20 cellular contexts compared by ENCODE assay signal in genomic region chr12:92703777-92704176, GRCh38. TPM values are rescaled to one million over a fixed set of nuclear protein-coding genes. Genes with fewer than 3 reads are reported as not detected.
DNase-seq lines count a peak whose midpoint lies in the region; ATAC-seq, FAIRE-seq and TF ChIP-seq lines count a peak whose summit lies in the region.
"Had no signal": no experiment of that assay in that cellular context is flagged by ENCODE, and none has a peak within 500 bp of the region (broad histone marks: within the 10 kb centered on the region; RNA-seq: fewer than 3 reads in every experiment).

No MANE protein-coding gene starts in this region.

- peak overlapping the region; percentile 75 for H3K4me3 Mint-ChIP-seq in activated B cell treated with CpG ODN at 0.5 μM for 24 hours
- H3K4me3 Mint-ChIP-seq: HFFc6 had no signal

- H3K9me3 ChIP-seq in left lung (no peaks in the 10 kb centered on the region), sigmoid colon (no peaks in the 10 kb centered on the region)

- H3K9me3 Mint-ChIP-seq in activated B cell treated with CpG ODN at 0.5 μM for 24 hours = no peaks in the 10 kb centered on the region
- H3K9me3 Mint-ChIP-seq: HFFc6 had no signal

- intact Hi-C loops in activated B cell treated with CpG ODN at 0.5 μM for 24 hours (cut with micrococcal nuclease) = loop anchor here (1.0 to 10.0 kb wide), 2 partner anchors 109 to 241 kb away; no protein-coding TSS in a partner anchor
- intact Hi-C loops in left lung (cut with DNase I) = no loop called here
- intact Hi-C loops in sigmoid colon (cut with DNase I) = no loop called here

- no peak for TF ChIP-seq EP300 in sigmoid colon (IDR thresholded peaks at IDR 0.05)

- peaks cover 23% of the 10 kb centered on the region for H3K36me3 Mint-ChIP-seq in activated B cell treated with CpG ODN at 0.5 μM for 24 hours (ENCODE audit: low read depth)

- H3K27ac ChIP-seq in 22Rv1 (peak overlapping the region; percentile 82; the same call in 1 of the 2 replicates), left lung (no peak overlapping the region), sigmoid colon (no peak overlapping the region)

- no peaks in the 10 kb centered on the region for H3K27me3 Mint-ChIP-seq in activated B cell treated with CpG ODN at 0.5 μM for 24 hours

- POLR2A ChIA-PET in activated B cell treated with CpG ODN at 0.5 μM for 24 hours (lab: Charles Lee) = no interaction called here

- WGBS in sigmoid colon, 2 donors = 85 to 93% methylated on average over 4 of the region's 4 CpGs

- H3K36me3 ChIP-seq in left lung (no peaks in the 10 kb centered on the region), sigmoid colon (no peaks in the 10 kb centered on the region)

- H3K4me3 ChIP-seq in left lung (no peak overlapping the region), sigmoid colon (no peak overlapping the region)

- FAIRE-seq in GM18507 (lab: Jason Lieb, UNC) = peak; percentile 48

- CTCF ChIA-PET in activated B cell treated with CpG ODN at 0.5 μM for 24 hours (lab: Charles Lee) = no interaction called here

- no peaks in the 10 kb centered on the region for H3K27me3 ChIP-seq in left lung
- no peaks in the 10 kb centered on the region for H3K27me3 ChIP-seq in sigmoid colon

- TF ChIP-seq POLR2A in sigmoid colon (IDR thresholded peaks at IDR 0.05) = no peak

- peak overlapping the region; percentile 74 for H3K27ac Mint-ChIP-seq in activated B cell treated with CpG ODN at 0.5 μM for 24 hours
- H3K27ac Mint-ChIP-seq: HFFc6 had no signal

- DNase-seq in GM18507 (ENCODE audit: extremely low spot score, insufficient read length, low read depth) (no peak), activated B cell treated with CpG ODN at 0.5 μM for 24 hours (no peak), left lung (no peak), NCI-H1436 treated with DMSO at 0.1 percent for 48 hours (lab: John Stamatoyannopoulos, UW) (no peak), sigmoid colon (no peak), inferior parietal cortex (ENCODE audit: extremely low spot score) (no peak)
- DNase-seq: C1 segment of cervical spinal cord; EL; HFFc6; NCI-H146; NCI-H2081 treated with DMSO at 0.1 percent for 48 hours; NCI-H524 treated with DMSO at 0.1 percent for 48 hours; NK-92 treated with Interleukin-12 subunit alpha and Interleukin-12 subunit beta, amount 100 ng/mL, for 24 hours had no signal

- TF ChIP-seq CTCF in 22Rv1 (IDR thresholded peaks at IDR 0.05) (no peak), activated B cell treated with CpG ODN at 0.5 μM for 24 hours (IDR thresholded peaks at IDR 0.05) (no peak), left lung (IDR thresholded peaks at IDR 0.05) (no peak), sigmoid colon (IDR thresholded peaks at IDR 0.05) (no peak)

- ATAC-seq in activated B cell treated with CpG ODN at 0.5 μM for 24 hours (ENCODE audit: low read depth) = no peak
- ATAC-seq in left lung = peak; percentile 59
- ATAC-seq in HG03439 (IDR thresholded peaks at IDR 0.05; ENCODE audit: unreplicated experiment) = no peak

- peaks cover 38% of the 10 kb centered on the region for H3K4me1 Mint-ChIP-seq in activated B cell treated with CpG ODN at 0.5 μM for 24 hours

- no peaks in the 10 kb centered on the region for H3K4me1 ChIP-seq in left lung
- no peaks in the 10 kb centered on the region for H3K4me1 ChIP-seq in sigmoid colon

RNA-seq across cellular contexts. Expression of gene PLEKHG7, which starts 1.0 kb away (rescaled TPM):
- total RNA-seq in activated B cell treated with CpG ODN at 0.5 μM for 24 hours (3.4 and 4.1 TPM in 2 replicates), left lung (1 to 10 TPM in 1 of 2 donors, under 1 TPM in 1; 0.23 to 1.3 TPM), sigmoid colon (under 1 TPM in 1 of 4 donors, not detected in 3; 0.41 TPM)
- polyA plus RNA-seq in sigmoid colon = under 1 TPM; 0.23 to 0.71 (median 0.60) TPM
- total RNA-seq: A172, H4, HepG2, LHCN-M2, SK-MEL-5 had no signal
- polyA plus RNA-seq: HepG2 had no signal
